8 cellular contexts compared by ENCODE assay signal in genomic region chr17:44220211-44221071, GRCh38. TPM values are rescaled to one million over a fixed set of nuclear protein-coding genes. Genes with fewer than 3 reads are reported as not detected.
DNase-seq lines count a peak whose midpoint lies in the region; ATAC-seq and TF ChIP-seq lines count a peak whose summit lies in the region.

No MANE protein-coding gene starts in this region.

- peak overlapping the region; percentile 98 for H3K9ac ChIP-seq in Loucy (ENCODE audit: low read depth, low read length, poor library complexity, severe bottlenecking)
- H3K9ac ChIP-seq in liver (ENCODE audit: low read depth in 1 of 2, low read length in 2 of 2), result peak overlapping the region; percentile 66 to 80

- peak overlapping the region; percentile 93 to 94 for H3K27ac ChIP-seq in liver (ENCODE audit: low read depth in 1 of 2, low read length in 2 of 2)

- TF ChIP-seq RAD21 in liver (IDR thresholded peaks at IDR 0.05), result no peak

- DNase-seq in NCI-H1694 treated with DMSO at 0.1 percent for 48 hours (lab: John Stamatoyannopoulos, UW) (peak; percentile 47), NCI-H1694 (lab: John Stamatoyannopoulos, UW) (no peak), dedifferentiated amniotic fluid mesenchymal stem cell (ENCODE audit: extremely low spot score) (peak; percentile 38)
- DNase-seq in activated CD4-positive, CD25-positive, alpha-beta regulatory T cell treated with anti-CD3 and anti-CD28 coated beads, Interleukin-2, amount 50 U/mL, for 72 hours, result peak; percentile 65
- DNase-seq in stimulated activated CD8-positive, alpha-beta memory T cell treated with anti-CD3 and anti-CD28 coated beads, Interleukin-7, amount 100 ng/mL, for 4 hours (ENCODE audit: low read depth in 2 of 2), result peak; percentile 14 to 57

- H3F3A ChIP-seq in Loucy (ENCODE audit: low read depth), result no peaks in the 10 kb centered on the region

- no peak for ATAC-seq in HG03097 (IDR thresholded peaks at IDR 0.05; ENCODE audit: low FRiP score, unreplicated experiment)

- TF ChIP-seq CTCF in Loucy (conservative IDR thresholded peaks at IDR 0.05; ENCODE audit: low read length) (no peak), liver (IDR thresholded peaks at IDR 0.05; ENCODE audit: low read depth, low read length, missing input control) (no peak)

- WGBS in liver, result under 1% methylated on average over 109 of the region's 109 CpGs

- H4K20me1 ChIP-seq in Loucy (ENCODE audit: insufficient read depth, low read length, poor library complexity, severe bottlenecking), result peaks cover 24% of the 10 kb centered on the region

- H3K9me3 ChIP-seq in Loucy (ENCODE audit: insufficient read depth, low read depth, low read length), result no peaks in the 10 kb centered on the region
- H3K9me3 ChIP-seq in liver (ENCODE audit: control insufficient read depth in 4 of 4, low read length in 3 of 4), result no peaks in the 10 kb centered on the region

- peaks cover 5% of the 10 kb centered on the region for H3K27me3 ChIP-seq in Loucy (ENCODE audit: insufficient read depth, low read length, poor library complexity, severe bottlenecking)
- no peaks in the 10 kb centered on the region for H3K27me3 ChIP-seq in liver (ENCODE audit: control insufficient read depth in 4 of 4, insufficient read depth in 4 of 4, low read length in 3 of 4)

- H3K4me3 ChIP-seq in Loucy (ENCODE audit: low read length, poor library complexity, severe bottlenecking) (peak overlapping the region; percentile 100), liver (ENCODE audit: low read depth in 1 of 3, low read length in 3 of 3) (peak overlapping the region; percentile 64 to 93 (median 76))

- H3K9me2 ChIP-seq in Loucy (replicated peaks; ENCODE audit: low read depth, low read length), result no peaks in the 10 kb centered on the region

- H2AFZ ChIP-seq in Loucy (ENCODE audit: low read length), result no peak overlapping the region

- peaks cover 14% of the 10 kb centered on the region; the same call in 1 of the 2 replicates for H3K36me3 ChIP-seq in Loucy (ENCODE audit: insufficient read depth, low read length)
- H3K36me3 ChIP-seq in liver (ENCODE audit: control insufficient read depth in 4 of 4, insufficient read depth in 3 of 4, low read depth in 1 of 4, low read length in 3 of 4), result peaks cover 5 to 13% (median 12%) of the 10 kb centered on the region in 4 donors

- H3K4me1 ChIP-seq in Loucy (ENCODE audit: insufficient read depth, low read length, poor library complexity, severe bottlenecking) (peaks cover 37% of the 10 kb centered on the region), liver (ENCODE audit: control insufficient read depth in 4 of 4, insufficient read depth in 4 of 4, low read length in 3 of 4) (peaks cover 17 to 45% (median 39%) of the 10 kb centered on the region in 4 donors)

- peak overlapping the region; percentile 89 for H3K4me2 ChIP-seq in Loucy (ENCODE audit: low read depth, low read length, poor library complexity, severe bottlenecking)

- peaks cover 54% of the 10 kb centered on the region for H3K79me2 ChIP-seq in Loucy (ENCODE audit: insufficient read depth, low read length)

TF ChIP-seq in liver, 16 proteins besides CTCF, POLR2A, EP300 and RAD21:
- no peak for TF ChIP-seq EGR1 (IDR thresholded peaks at IDR 0.05; ENCODE audit: low read depth in 2 of 2)
- TF ChIP-seq GABPA (IDR thresholded peaks at IDR 0.05 in 1 of 2, conservative IDR thresholded peaks at IDR 0.05 in 1 of 2), result no peak
- no peak for TF ChIP-seq RXRA (IDR thresholded peaks at IDR 0.05)

RNA-seq across cellular contexts. Expression of gene UBTF, which starts 1.0 kb away (rescaled TPM):
- 10 to 100 TPM; 27.2 to 39.6 TPM for total RNA-seq in liver
- 10 to 100 TPM; 12.5 to 20.6 TPM for polyA plus RNA-seq in liver

RNA-seq across cellular contexts. Expression of gene ATXN7L3, which starts 20.8 kb away (rescaled TPM):
- 10 to 100 TPM; 13.8 to 20.9 TPM for total RNA-seq in liver
- polyA plus RNA-seq in liver, result 10 to 100 TPM in 1 of 2 donors, 1 to 10 TPM in 1; 5.1 to 15.7 TPM

RNA-seq across cellular contexts. Expression of gene TMUB2, which starts 33.7 kb away (rescaled TPM):
- 10 to 100 TPM; 12.2 to 14.7 TPM for total RNA-seq in liver
- polyA plus RNA-seq in liver, result 10 to 100 TPM; 13.3 to 18.8 TPM

RNA-seq across cellular contexts. Expression of gene SLC4A1, which starts 47.5 kb away (rescaled TPM):
- 1,000 to 10,000 TPM in 1 of 2 donors, not detected in 1; 1,478 TPM for total RNA-seq in liver
- under 1 TPM in 1 of 2 donors, not detected in 1; 0.14 TPM for polyA plus RNA-seq in liver

RNA-seq across cellular contexts. Expression of gene ASB16, which starts 49.9 kb away (rescaled TPM):
- total RNA-seq in liver, result under 1 TPM in 1 of 2 donors, not detected in 1; 0.37 TPM
- under 1 TPM; 0.02 to 0.08 TPM for polyA plus RNA-seq in liver
